Comparison of ENCODE assay signal across 19 cellular contexts in genomic region chr18:78632111-78632541, GRCh38.
DNase-seq lines count a peak whose midpoint lies in the region; ATAC-seq, FAIRE-seq and TF ChIP-seq lines count a peak whose summit lies in the region.
"Had no signal": no experiment of that assay in that cellular context is flagged by ENCODE, and none has a peak within 500 bp of the region (broad histone marks: within the 10 kb centered on the region; RNA-seq: fewer than 3 reads in every experiment).

No MANE protein-coding gene starts in this region.

- DNase-seq in HepG2 (ENCODE audit: low spot score), result no peak
- DNase-seq in right lobe of liver, result no peak
- peak; percentile 84 for DNase-seq in RKO (ENCODE audit: low spot score)
- DNase-seq in epithelial cell of esophagus (ENCODE audit: low read depth), result peak; percentile 16
- DNase-seq in stimulated activated naive CD8-positive, alpha-beta T cell treated with anti-CD3 and anti-CD28 coated beads, Interleukin-15, amount 100 ng/mL, for 72 hours, result no peak
- no peak for DNase-seq in GF-D8 (lab: John Stamatoyannopoulos, UW)
- DNase-seq in activated gamma-delta T cell (lab: John Stamatoyannopoulos, UW), result no peak
- DNase-seq in GM19240 (ENCODE audit: insufficient read length, low spot score), result no peak
- DNase-seq: activated CD4-positive, alpha-beta T cell treated with anti-CD3 and anti-CD28 coated beads for 1 hour; activated gamma-delta T cell treated with Interleukin-2 at 50 U/mL for 16 hours; DMS79; gastrocnemius medialis; NCI-H187; NCI-H82; right cardiac atrium; SW 1271 had no signal

- no peaks in the 10 kb centered on the region for H3K4me1 ChIP-seq in HepG2 (ENCODE audit: insufficient read depth, low read length)
- no peaks in the 10 kb centered on the region for H3K4me1 ChIP-seq in right lobe of liver
- H3K4me1 ChIP-seq: gastrocnemius medialis had no signal

- BruUV-seq in HepG2 (replicated peaks; lab: Mats Ljungman, UMichigan), result no TSS peak

- H3K4me2 ChIP-seq in HepG2 (ENCODE audit: low read depth, low read length), result no peak overlapping the region

- TF ChIP-seq RAD21 in HepG2 (CRISPR knock-in tag; IDR thresholded peaks at IDR 0.05), result no peak

- intact Hi-C loops in HepG2 (cut with micrococcal nuclease; ENCODE audit: unreplicated experiment), result no loop called here
- intact Hi-C loops in right lobe of liver (cut with DNase I), result no loop called here

- WGBS in HepG2 (ENCODE audit: low lambda C conversion rate), result 0% methylated on average over 1 of the region's 11 CpGs
- 40% methylated on average over 5 of the region's 11 CpGs for WGBS in right lobe of liver (ENCODE audit: insufficient coverage, low coverage, low lambda C conversion rate, missing lambda C conversion rate)

- H3K4me1 Mint-ChIP-seq in stimulated activated naive CD8-positive, alpha-beta T cell treated with anti-CD3 and anti-CD28 coated beads, Interleukin-15, amount 100 ng/mL, for 72 hours, result peaks cover 10% of the 10 kb centered on the region

- H3K27me3 Mint-ChIP-seq in stimulated activated naive CD8-positive, alpha-beta T cell treated with anti-CD3 and anti-CD28 coated beads, Interleukin-15, amount 100 ng/mL, for 72 hours, result peaks cover under 1% of the 10 kb centered on the region

- CTCF ChIA-PET in HepG2 (lab: Yijun Ruan, JAX; ENCODE audit: low intra/inter-chr PET ratio, low total read pairs), result no interaction called here

- H4K20me1 ChIP-seq in HepG2 (ENCODE audit: insufficient read depth, low read length), result no peaks in the 10 kb centered on the region

- TF ChIP-seq EP300 in HepG2 (IDR thresholded peaks at IDR 0.05; ENCODE audit: low read depth in 2 of 2, low read length in 2 of 2) (no peak), HepG2 (CRISPR knock-in tag; IDR thresholded peaks at IDR 0.05; ENCODE audit: borderline replicate concordance) (no peak)

- ATAC-seq in HepG2, result no peak
- ATAC-seq in right lobe of liver, result no peak
- ATAC-seq in stimulated activated naive CD8-positive, alpha-beta T cell treated with anti-CD3 and anti-CD28 coated beads, Interleukin-15, amount 100 ng/mL, for 72 hours, result peak; percentile 67
- ATAC-seq: gastrocnemius medialis, right cardiac atrium had no signal

- H3K27ac Mint-ChIP-seq in stimulated activated naive CD8-positive, alpha-beta T cell treated with anti-CD3 and anti-CD28 coated beads, Interleukin-15, amount 100 ng/mL, for 72 hours, result no peak overlapping the region

- no peak overlapping the region for H2AFZ ChIP-seq in HepG2 (ENCODE audit: low read length)

- no peaks in the 10 kb centered on the region for H3K36me3 ChIP-seq in HepG2 (replicated peaks in 1 of 2; ENCODE audit: control insufficient read depth in 1 of 2, insufficient read depth in 2 of 2, low read length in 2 of 2)
- H3K36me3 ChIP-seq in right lobe of liver, result no peaks in the 10 kb centered on the region
- H3K36me3 ChIP-seq: gastrocnemius medialis had no signal

- H3K4me3 Mint-ChIP-seq in stimulated activated naive CD8-positive, alpha-beta T cell treated with anti-CD3 and anti-CD28 coated beads, Interleukin-15, amount 100 ng/mL, for 72 hours, result no peak overlapping the region

- POLR2A ChIA-PET in HepG2 (lab: Yijun Ruan, JAX), result no interaction called here

- H3K9me3 Mint-ChIP-seq in stimulated activated naive CD8-positive, alpha-beta T cell treated with anti-CD3 and anti-CD28 coated beads, Interleukin-15, amount 100 ng/mL, for 72 hours, result peaks cover 12 to 44% of the 10 kb centered on the region in 2 donors

- no peaks in the 10 kb centered on the region for H3K79me2 ChIP-seq in HepG2 (ENCODE audit: insufficient read depth, low read length)

- no peak overlapping the region for H3K9ac ChIP-seq in HepG2 (ENCODE audit: insufficient read depth, low read depth, low read length)

- in situ Hi-C loops in HepG2 (cut with HindIII; ENCODE audit: extremely low pct_ligation_motif_present, low pct_unique_long_range_greater_than_20kb), result no loop called here

- H3K27me3 ChIP-seq in HepG2 (ENCODE audit: control insufficient read depth in 1 of 2, insufficient read depth in 2 of 2, low read length in 2 of 2) (peaks cover 0 to 29% of the 10 kb centered on the region in 2 experiments; a peak in 1 of 5 replicates), right lobe of liver (no peaks in the 10 kb centered on the region)

- no peak for FAIRE-seq in HepG2 (lab: Jason Lieb, UNC)
- FAIRE-seq: GM12892, GM19239, H54 had no signal

- H3K4me3 ChIP-seq in HepG2 (replicated peaks in 1 of 3; ENCODE audit: insufficient read depth in 1 of 3, low read depth in 2 of 3, low read length in 3 of 3) (no peak overlapping the region), right lobe of liver (no peak overlapping the region), epithelial cell of esophagus (ENCODE audit: low read length) (no peak overlapping the region)
- H3K4me3 ChIP-seq: gastrocnemius medialis had no signal

- H3K27ac ChIP-seq in HepG2 (ENCODE audit: extremely low read length, insufficient read depth, low read length), result no peak overlapping the region
- no peak overlapping the region for H3K27ac ChIP-seq in right lobe of liver
- H3K27ac ChIP-seq: gastrocnemius medialis had no signal

- TF ChIP-seq POLR2A in HepG2 (IDR thresholded peaks at IDR 0.05; ENCODE audit: insufficient read depth in 1 of 2, low read depth in 2 of 2, low read length in 2 of 2), result no peak
- TF ChIP-seq POLR2A in right lobe of liver (IDR thresholded peaks at IDR 0.05), result no peak

- no peaks in the 10 kb centered on the region for H3K9me3 ChIP-seq in HepG2 (ENCODE audit: low read length)
- H3K9me3 ChIP-seq in right lobe of liver, result no peaks in the 10 kb centered on the region
- H3K9me3 ChIP-seq: gastrocnemius medialis had no signal

- TF ChIP-seq CTCF in HepG2 (CRISPR knock-in tag; IDR thresholded peaks at IDR 0.05), result no peak
- no peak for TF ChIP-seq CTCF in right lobe of liver (IDR thresholded peaks at IDR 0.05)
- no peak for TF ChIP-seq CTCF in epithelial cell of esophagus (IDR thresholded peaks at IDR 0.05; ENCODE audit: insufficient read depth, low read depth, low read length, missing control alignments)

TF ChIP-seq in HepG2, 621 proteins besides CTCF, POLR2A, EP300 and RAD21:
- TF ChIP-seq CEBPB (IDR thresholded peaks at IDR 0.05; ENCODE audit: borderline replicate concordance, low read depth, low read length), result 0 out of 2 replicates have a peak, but pooled peaks have one; percentile 5
- no peak for TF ChIP-seq RARG (CRISPR knock-in tag; IDR thresholded peaks at IDR 0.05; ENCODE audit: low read depth)
- TF ChIP-seq TRIM22 (IDR thresholded peaks at IDR 0.05), result no peak

Comparison
In these comparisons a context has a peak if more than half of its experiments do, and no peak if none do; other contexts are left out.
1. DNase-seq: peak in RKO (single experiment) and epithelial cell of esophagus (single experiment); none in HepG2 (single experiment), right lobe of liver (0 of 3), stimulated activated naive CD8-positive, alpha-beta T cell treated with anti-CD3 and anti-CD28 coated beads, Interleukin-15, amount 100 ng/mL, for 72 hours (0 of 2), GF-D8 (single experiment), activated gamma-delta T cell (single experiment) and GM19240 (single experiment).